In genomic region chr18:44716697-44717163, GRCh38 we compare ENCODE assay signal across 13 cellular contexts. TPM values are rescaled to one million over a fixed set of nuclear protein-coding genes. Genes with fewer than 3 reads are reported as not detected.
A peak's percentile ranks its signal among the peaks of the same experiment; 100 is the strongest.
DNase-seq lines count a peak whose midpoint lies in the region; ATAC-seq and TF ChIP-seq lines count a peak whose summit lies in the region.
"Had no signal": no experiment of that assay in that cellular context is flagged by ENCODE, and none has a peak within 500 bp of the region (broad histone marks: within the 10 kb centered on the region; RNA-seq: fewer than 3 reads in every experiment).

No MANE protein-coding gene starts in this region.

- peak; percentile 95 for ATAC-seq in esophagus mucosa
- no peak for ATAC-seq in GM21737 (IDR thresholded peaks at IDR 0.05; ENCODE audit: unreplicated experiment)
- ATAC-seq in GM19023 (IDR thresholded peaks at IDR 0.05; ENCODE audit: unreplicated experiment): no peak
- ATAC-seq: right cardiac atrium had no signal

- H3K27me3 Mint-ChIP-seq in activated T-cell treated with anti-CD3 and anti-CD28 coated beads, Interleukin-2, amount 50 U/mL, for 24 hours: peaks cover 16% of the 10 kb centered on the region

- no peak overlapping the region for H2AFZ ChIP-seq in hepatocyte

- H3K4me3 Mint-ChIP-seq in activated T-cell treated with anti-CD3 and anti-CD28 coated beads, Interleukin-2, amount 50 U/mL, for 24 hours: no peak overlapping the region

- no peak for TF ChIP-seq CTCF in hepatocyte (IDR thresholded peaks at IDR 0.05; ENCODE audit: poor library complexity)

- H3K79me2 ChIP-seq in hepatocyte: peaks cover 41% of the 10 kb centered on the region

- no peak overlapping the region for H3K27ac ChIP-seq in hepatocyte

- WGBS in hepatocyte (ENCODE audit: low lambda C conversion rate, missing lambda C conversion rate): over 99% methylated on average over 5 of the region's 5 CpGs

- H3K27me3 ChIP-seq in hepatocyte: no peaks in the 10 kb centered on the region
- H3K27me3 ChIP-seq: Peyer's patch had no signal

- H3K4me1 ChIP-seq in hepatocyte (ENCODE audit: insufficient read depth): peaks cover 4% of the 10 kb centered on the region

- no peak overlapping the region for H3K4me2 ChIP-seq in hepatocyte

- no peaks in the 10 kb centered on the region for H3K36me3 ChIP-seq in hepatocyte (replicated peaks; ENCODE audit: insufficient read depth, low read depth)
- H3K36me3 ChIP-seq: Peyer's patch had no signal

- DNase-seq in activated T-cell treated with anti-CD3 and anti-CD28 coated beads, Interleukin-2, amount 50 U/mL, for 24 hours: no peak
- DNase-seq in activated T-cell treated with anti-CD3 and anti-CD28 coated beads for 4 hours (no peak), M059J (ENCODE audit: low read depth) (peak; percentile 57), hepatocyte (ENCODE audit: low spot score) (no peak)
- DNase-seq in stimulated activated CD8-positive, alpha-beta memory T cell treated with anti-CD3 and anti-CD28 coated beads, Interleukin-4, amount 100 ng/mL, for 48 hours: peak; percentile 58
- DNase-seq: GOT3, hypothalamus, KBM-7, Peyer's patch, right cardiac atrium had no signal

- H4K20me1 ChIP-seq in hepatocyte (ENCODE audit: insufficient read depth, poor library complexity, severe bottlenecking): peaks cover under 1% of the 10 kb centered on the region

- H3K9me3 ChIP-seq in hepatocyte (ENCODE audit: low read depth): no peaks in the 10 kb centered on the region
- H3K9me3 ChIP-seq: Peyer's patch had no signal

- peaks cover 11% of the 10 kb centered on the region for H3K36me3 Mint-ChIP-seq in activated T-cell treated with anti-CD3 and anti-CD28 coated beads, Interleukin-2, amount 50 U/mL, for 24 hours (ENCODE audit: low read depth)

- no peaks in the 10 kb centered on the region for H3K9me3 Mint-ChIP-seq in activated T-cell treated with anti-CD3 and anti-CD28 coated beads, Interleukin-2, amount 50 U/mL, for 24 hours

- peak overlapping the region; percentile 63 for H3K27ac Mint-ChIP-seq in activated T-cell treated with anti-CD3 and anti-CD28 coated beads, Interleukin-2, amount 50 U/mL, for 24 hours

- no peaks in the 10 kb centered on the region for H3K9me2 ChIP-seq in hepatocyte (replicated peaks; ENCODE audit: insufficient read depth)

- peaks cover 32% of the 10 kb centered on the region for H3K4me1 Mint-ChIP-seq in activated T-cell treated with anti-CD3 and anti-CD28 coated beads, Interleukin-2, amount 50 U/mL, for 24 hours (ENCODE audit: low read depth)

- no peak overlapping the region for H3K4me3 ChIP-seq in hepatocyte
- H3K4me3 ChIP-seq: Peyer's patch had no signal

RNA-seq across cellular contexts. Expression of gene SETBP1, which starts 36.0 kb away (rescaled TPM):
- total RNA-seq in M059J (2014; rRNA removed; shearing (Covaris generic)): 1.9 and 4.1 TPM in 2 replicates
- total RNA-seq in esophagus mucosa (8.5 TPM), hepatocyte (20.1 and 21.1 TPM in 2 replicates)
- polyA plus RNA-seq in hepatocyte: 8.6 and 10.3 TPM in 2 replicates

Comparison
In these comparisons a context has a peak if more than half of its experiments do, and no peak if none do; other contexts are left out.
1. DNase-seq: peak in M059J (single experiment) and stimulated activated CD8-positive, alpha-beta memory T cell treated with anti-CD3 and anti-CD28 coated beads, Interleukin-4, amount 100 ng/mL, for 48 hours (single experiment); none in activated T-cell treated with anti-CD3 and anti-CD28 coated beads, Interleukin-2, amount 50 U/mL, for 24 hours (single experiment), activated T-cell treated with anti-CD3 and anti-CD28 coated beads for 4 hours (single experiment) and hepatocyte (single experiment).